In the genomic region with DNA sequence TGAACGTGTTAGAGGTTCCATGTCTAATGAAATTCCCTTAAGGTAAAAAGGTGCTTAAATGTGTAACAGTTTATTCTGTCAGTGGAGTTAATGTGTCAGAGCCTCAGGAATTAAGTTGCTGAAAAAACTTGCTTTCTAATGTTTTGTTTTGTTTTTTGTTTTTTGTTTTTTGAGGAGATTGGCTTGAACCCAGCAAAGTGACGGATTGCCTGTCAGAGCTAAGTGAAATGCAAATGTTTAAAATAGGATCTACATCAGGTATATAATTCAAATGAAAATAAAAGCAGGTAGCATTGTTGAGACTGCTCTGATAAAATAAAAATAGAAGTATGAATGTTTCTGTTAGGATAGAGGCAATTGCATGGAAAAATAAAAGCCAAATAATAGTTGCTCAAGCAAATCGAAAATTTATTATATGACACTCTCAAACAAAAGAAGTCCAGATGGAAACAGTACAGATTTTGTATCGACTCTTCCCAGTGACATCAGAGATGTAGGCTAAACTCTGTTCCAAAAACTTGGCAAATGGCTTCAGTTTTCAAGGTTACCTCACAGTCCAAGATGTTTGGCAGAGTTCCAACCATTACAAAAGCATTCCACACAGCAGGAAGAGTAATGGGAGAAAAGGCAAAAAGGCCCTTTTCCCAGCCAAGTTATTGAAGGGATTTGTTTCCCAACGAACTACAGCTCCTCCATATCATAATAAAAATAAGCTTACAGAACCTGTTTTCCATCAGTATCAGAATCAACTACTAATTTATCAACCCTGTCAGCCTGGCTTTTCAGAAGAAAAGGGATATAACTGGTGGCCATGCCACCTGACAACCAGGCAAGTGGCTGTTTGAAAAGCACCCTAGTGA, we compare ENCODE assay signal across 7 cellular contexts.
A peak's percentile ranks its signal among the peaks of the same experiment; 100 is the strongest.
DNase-seq lines count a peak whose midpoint lies in the region; ATAC-seq, FAIRE-seq and TF ChIP-seq lines count a peak whose summit lies in the region.

No MANE protein-coding gene starts in this region.

- H4K91ac ChIP-seq in IMR-90 (ENCODE audit: insufficient read depth, low read depth, low read length) = no peak overlapping the region

- DNase-seq in IMR-90 = peak; percentile 90
- DNase-seq in RCC 7860 (ENCODE audit: low spot score) = peak; percentile 14
- DNase-seq in foreskin keratinocyte = peak; percentile 48 to 100
- DNase-seq in thoracic aorta (ENCODE audit: low spot score) = no peak
- no peak for DNase-seq in activated naive CD4-positive, alpha-beta T cell treated with anti-CD3 and anti-CD28 coated beads, Interleukin-2, amount 50 U/mL, for 72 hours (ENCODE audit: low spot score in 2 of 2)

- H3K4ac ChIP-seq in IMR-90 (ENCODE audit: low read depth, low read length) = no peak overlapping the region

- no peak overlapping the region for H3K27ac Mint-ChIP-seq in activated naive CD4-positive, alpha-beta T cell treated with anti-CD3 and anti-CD28 coated beads, Interleukin-2, amount 50 U/mL, for 72 hours

- H3K27ac ChIP-seq in IMR-90 (ENCODE audit: insufficient read depth, low read length) = no peak overlapping the region
- no peak overlapping the region for H3K27ac ChIP-seq in foreskin keratinocyte
- peak overlapping the region; percentile 24 to 66 for H3K27ac ChIP-seq in thoracic aorta

- H2AK9ac ChIP-seq in IMR-90 (replicated peaks; ENCODE audit: low read depth, low read length, poor library complexity) = no peak overlapping the region

- H3K9ac ChIP-seq in IMR-90 (ENCODE audit: low read depth, low read length) = no peak overlapping the region

- no peak overlapping the region for H2AFZ ChIP-seq in IMR-90 (replicated peaks; ENCODE audit: low read length, poor library complexity)

- H3K36me3 Mint-ChIP-seq in activated naive CD4-positive, alpha-beta T cell treated with anti-CD3 and anti-CD28 coated beads, Interleukin-2, amount 50 U/mL, for 72 hours = no peaks in the 10 kb centered on the region

- H3K9me3 ChIP-seq in IMR-90 (ENCODE audit: control insufficient read depth, insufficient read depth, low read length) = no peaks in the 10 kb centered on the region
- H3K9me3 ChIP-seq in thoracic aorta = no peaks in the 10 kb centered on the region

- no peaks in the 10 kb centered on the region for H3K9me1 ChIP-seq in IMR-90 (ENCODE audit: insufficient read depth, low read length)

- H2AK5ac ChIP-seq in IMR-90 (ENCODE audit: low read depth, low read length) = no peak overlapping the region

- FAIRE-seq in RCC 7860 (lab: Jason Lieb, UNC) = no peak

- no peaks in the 10 kb centered on the region; the same call in 1 of the 2 replicates for H3K27me3 ChIP-seq in IMR-90 (ENCODE audit: control insufficient read depth, insufficient read depth, low read length)
- H3K27me3 ChIP-seq in foreskin keratinocyte = no peaks in the 10 kb centered on the region
- no peaks in the 10 kb centered on the region for H3K27me3 ChIP-seq in thoracic aorta (replicated peaks; ENCODE audit: insufficient read depth)

- no peaks in the 10 kb centered on the region for H4K20me1 ChIP-seq in IMR-90 (ENCODE audit: insufficient read depth, low read length)

- no peaks in the 10 kb centered on the region for H3K9me3 Mint-ChIP-seq in activated naive CD4-positive, alpha-beta T cell treated with anti-CD3 and anti-CD28 coated beads, Interleukin-2, amount 50 U/mL, for 72 hours

- H3K79me1 ChIP-seq in IMR-90 (ENCODE audit: low read depth in 1 of 2, low read length in 2 of 2) = no peaks in the 10 kb centered on the region

- POLR2A ChIA-PET in IMR-90 (lab: Charles Lee; ENCODE audit: unreplicated experiment) = no interaction called here

- H3K4me3 ChIP-seq in IMR-90 (ENCODE audit: insufficient read depth, low read depth, low read length) (no peak overlapping the region), thoracic aorta (peak overlapping the region; percentile 5)

- no peak for TF ChIP-seq RAD21 in IMR-90 (IDR thresholded peaks at IDR 0.05; ENCODE audit: low read length)

- H2BK120ac ChIP-seq in IMR-90 (ENCODE audit: low read depth, low read length) = no peak overlapping the region

- ATAC-seq in IMR-90 (ENCODE audit: low read depth) = peak; percentile 35
- no peak for ATAC-seq in foreskin keratinocyte
- peak; percentile 70 for ATAC-seq in thoracic aorta (ENCODE audit: insufficient number of reproducible peaks, low FRiP score, low read depth)
- ATAC-seq in activated naive CD4-positive, alpha-beta T cell treated with anti-CD3 and anti-CD28 coated beads, Interleukin-2, amount 50 U/mL, for 72 hours = no peak
- ATAC-seq in GM19463 (IDR thresholded peaks at IDR 0.05; ENCODE audit: unreplicated experiment) = no peak
- no peak for ATAC-seq in HG03342 (IDR thresholded peaks at IDR 0.05; ENCODE audit: unreplicated experiment)

- no TSS peak for BruUV-seq in IMR-90 (replicated peaks; lab: Mats Ljungman, UMichigan)

- CTCF ChIA-PET in IMR-90 (lab: Yijun Ruan, JAX) = no interaction called here

- no peak for TF ChIP-seq CTCF in IMR-90 (conservative IDR thresholded peaks at IDR 0.05; ENCODE audit: low read depth, low read length)
- TF ChIP-seq CTCF in foreskin keratinocyte (conservative IDR thresholded peaks at IDR 0.05) = no peak
- TF ChIP-seq CTCF in thoracic aorta (IDR thresholded peaks at IDR 0.05) = no peak

- no peak overlapping the region for H3K14ac ChIP-seq in IMR-90 (replicated peaks; ENCODE audit: low read depth, low read length)

- H3K36me3 ChIP-seq in IMR-90 (ENCODE audit: control insufficient read depth, insufficient read depth, low read length) = no peaks in the 10 kb centered on the region
- H3K36me3 ChIP-seq in thoracic aorta = no peaks in the 10 kb centered on the region

- in situ Hi-C loops in IMR-90 (cut with MboI; ENCODE audit: low sequenced_read_pairs) = no loop called here

- no peak overlapping the region for H2BK5ac ChIP-seq in IMR-90 (ENCODE audit: low read depth, low read length, poor library complexity, severe bottlenecking)

- dilution Hi-C loops in IMR-90 (cut with HindIII; ENCODE audit: low sequenced_read_pairs, unreplicated experiment) = no loop called here

- H2BK15ac ChIP-seq in IMR-90 (ENCODE audit: low read depth, low read length) = no peak overlapping the region

- intact Hi-C loops in IMR-90 (cut with micrococcal nuclease) = no loop called here

- H3K23ac ChIP-seq in IMR-90 (ENCODE audit: low read depth, low read length) = no peak overlapping the region

- peaks cover 2% of the 10 kb centered on the region; the same call in 1 of the 2 replicates for H3K4me1 ChIP-seq in IMR-90 (ENCODE audit: control insufficient read depth, insufficient read depth, low read length)
- H3K4me1 ChIP-seq in foreskin keratinocyte = no peaks in the 10 kb centered on the region
- H3K4me1 ChIP-seq in thoracic aorta (ENCODE audit: control insufficient read depth in 1 of 2, low read depth in 2 of 2) = peaks cover 13 to 30% of the 10 kb centered on the region in 2 donors

- no peak overlapping the region for H4K8ac ChIP-seq in IMR-90 (ENCODE audit: low read depth in 2 of 2, low read length in 2 of 2)

- H3K18ac ChIP-seq in IMR-90 (ENCODE audit: low read depth, low read length) = no peak overlapping the region; the same call in 1 of the 2 replicates

- H2BK20ac ChIP-seq in IMR-90 (ENCODE audit: low read depth, low read length) = no peak overlapping the region

- WGBS in IMR-90 (ENCODE audit: extremely low coverage in 2 of 2, insufficient read length in 1 of 2), 2 experiments = no CpG with 5 or more reads among the region's 5 CpGs

- no peak overlapping the region for H4K5ac ChIP-seq in IMR-90 (ENCODE audit: low read depth, low read length)

- H3K4me2 ChIP-seq in IMR-90 (ENCODE audit: low read depth, low read length) = no peak overlapping the region

- no peak overlapping the region for H3K56ac ChIP-seq in IMR-90 (ENCODE audit: extremely low read depth, insufficient read depth, low read length)

- no peak for TF ChIP-seq POLR2A in IMR-90 (IDR thresholded peaks at IDR 0.05; ENCODE audit: low read depth, low read length)

TF ChIP-seq in IMR-90, 13 proteins besides CTCF, POLR2A, EP300 and RAD21:
- TF ChIP-seq MXI1 (IDR thresholded peaks at IDR 0.05; ENCODE audit: borderline replicate concordance, low read depth, low read length) (no peak), SMC3 (IDR thresholded peaks at IDR 0.05; ENCODE audit: low read depth, low read length) (no peak), BHLHE40 (IDR thresholded peaks at IDR 0.05; ENCODE audit: low read depth, low read length) (no peak), CEBPB (IDR thresholded peaks at IDR 0.05; ENCODE audit: low read depth, low read length) (peak; percentile 34; the same call in 1 of the 2 replicates), RFX5 (IDR thresholded peaks at IDR 0.05; ENCODE audit: low read depth, low read length) (no peak)

Comparison
In these comparisons a context has a peak if more than half of its experiments do, and no peak if none do; other contexts are left out.
1. ATAC-seq: peak in IMR-90 (single experiment) and thoracic aorta (single experiment); none in foreskin keratinocyte (single experiment), activated naive CD4-positive, alpha-beta T cell treated with anti-CD3 and anti-CD28 coated beads, Interleukin-2, amount 50 U/mL, for 72 hours (0 of 2), GM19463 (single experiment) and HG03342 (single experiment).
2. DNase-seq: peak in IMR-90 (single experiment), RCC 7860 (single experiment) and foreskin keratinocyte (2 of 2); none in thoracic aorta (single experiment) and activated naive CD4-positive, alpha-beta T cell treated with anti-CD3 and anti-CD28 coated beads, Interleukin-2, amount 50 U/mL, for 72 hours (0 of 2).
3. H3K27ac ChIP-seq: peak in thoracic aorta (2 of 2); none in IMR-90 (single experiment) and foreskin keratinocyte (single experiment).